ENCODE assay signal across 8 cellular contexts in the genomic region with DNA sequence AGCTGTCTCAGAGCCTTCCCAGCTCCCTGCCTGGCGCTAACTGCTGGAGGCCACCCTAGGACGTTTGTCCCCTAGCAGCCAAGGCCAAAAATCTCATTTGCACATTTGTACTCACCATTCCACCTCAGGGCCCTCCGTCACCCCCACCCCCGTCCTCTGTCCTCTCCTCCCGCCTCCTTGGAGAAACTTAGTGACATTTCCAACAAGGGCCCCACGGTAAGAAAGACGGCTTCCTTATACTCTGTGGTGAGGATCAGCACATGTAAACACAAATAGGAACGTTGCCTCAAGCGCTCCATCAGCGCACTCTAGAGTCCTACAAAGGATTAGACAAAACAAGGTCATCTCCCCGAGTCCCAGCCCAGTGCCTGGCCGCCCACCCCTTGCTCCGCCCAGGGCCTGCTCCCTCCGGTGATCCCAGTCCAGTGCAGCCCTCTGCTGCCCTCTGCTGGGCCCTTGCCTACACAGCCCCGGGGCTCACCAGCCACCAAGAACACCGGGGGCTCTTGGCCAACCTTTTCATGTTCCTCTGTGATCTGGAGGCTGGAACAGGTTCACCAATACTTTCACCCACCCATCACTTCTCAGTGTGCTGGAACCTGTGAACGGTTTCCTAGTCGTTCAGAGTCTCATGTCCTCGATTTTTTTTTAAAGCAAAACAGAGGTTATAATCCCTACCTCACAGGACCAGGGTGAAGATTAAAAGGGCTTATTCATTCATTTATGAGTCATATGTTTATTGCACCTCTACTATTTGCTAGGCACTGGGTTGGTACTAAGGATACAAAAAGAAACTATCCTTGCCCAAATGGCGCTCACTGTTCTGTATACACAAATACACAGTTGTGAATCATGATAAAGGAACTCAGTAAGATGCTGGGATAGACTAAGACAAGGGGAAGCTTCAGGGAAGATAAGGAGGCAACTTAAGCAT. TPM values are rescaled to one million over a fixed set of nuclear protein-coding genes. Genes with fewer than 3 reads are reported as not detected.
DNase-seq lines count a peak whose midpoint lies in the region; ATAC-seq and TF ChIP-seq lines count a peak whose summit lies in the region.

No MANE protein-coding gene starts in this region.

- peaks cover 13% of the 10 kb centered on the region for H3K4me1 Mint-ChIP-seq in activated B cell treated with CpG ODN at 0.5 μM for 24 hours

- H3K4me3 ChIP-seq in AG09309 (ENCODE audit: control insufficient read depth, low read depth, low read length), result peak overlapping the region; percentile 43
- H3K4me3 ChIP-seq in cardiac fibroblast (replicated peaks in 1 of 2; ENCODE audit: low read depth in 2 of 2, low read length in 2 of 2), result peak overlapping the region; percentile 8 to 15

- peak overlapping the region; percentile 83 for H3K27ac Mint-ChIP-seq in activated B cell treated with CpG ODN at 0.5 μM for 24 hours

- intact Hi-C loops in activated B cell treated with CpG ODN at 0.5 μM for 24 hours (cut with micrococcal nuclease), result loop anchor here (1.0 to 5.0 kb wide), 11 partner anchors 81 to 978 kb away; partner anchors contain the start of genes AMPD3 and RNF141

- H3K36me3 Mint-ChIP-seq in activated B cell treated with CpG ODN at 0.5 μM for 24 hours (ENCODE audit: low read depth), result no peaks in the 10 kb centered on the region

- no peaks in the 10 kb centered on the region for H3K9me3 Mint-ChIP-seq in activated B cell treated with CpG ODN at 0.5 μM for 24 hours

- DNase-seq in AG09309 (ENCODE audit: low read depth) (peak; percentile 92), NCI-H2227 (lab: John Stamatoyannopoulos, UW; ENCODE audit: unreplicated experiment) (peak; percentile 94), activated B cell treated with CpG ODN at 0.5 μM for 24 hours (peak; percentile 93), cardiac fibroblast (ENCODE audit: low read depth in 2 of 2) (peak; percentile 98), inferior parietal cortex (ENCODE audit: extremely low spot score) (peak; percentile 93), smooth muscle cell of the brain vasculature (ENCODE audit: low read depth, low spot score) (peak; percentile 95)

- TF ChIP-seq CTCF in AG09309 (IDR thresholded peaks at IDR 0.05; ENCODE audit: control insufficient read depth, insufficient read depth, low read depth, low read length, missing control alignments) (peak; percentile 99), activated B cell treated with CpG ODN at 0.5 μM for 24 hours (IDR thresholded peaks at IDR 0.05) (peak; percentile 65), cardiac fibroblast (IDR thresholded peaks at IDR 0.05; ENCODE audit: low read depth, low read length) (peak; percentile 99)

- H3K27me3 Mint-ChIP-seq in activated B cell treated with CpG ODN at 0.5 μM for 24 hours, result no peaks in the 10 kb centered on the region

- POLR2A ChIA-PET in activated B cell treated with CpG ODN at 0.5 μM for 24 hours (lab: Charles Lee), result interaction anchor here (0.6 kb wide), 1 partner anchor 195 kb away, joined by 3 read pairs; the partner anchor contains the start of gene RNF141

- H3K4me3 Mint-ChIP-seq in activated B cell treated with CpG ODN at 0.5 μM for 24 hours, result peak overlapping the region; percentile 77

- CTCF ChIA-PET in activated B cell treated with CpG ODN at 0.5 μM for 24 hours (lab: Charles Lee), result interaction anchor here (0.7 to 4.4 kb wide), 14 partner anchors 8 to 333 kb away, joined by 3 to 84 read pairs (median 4); partner anchors contain the start of gene RNF141

- peak; percentile 97 for ATAC-seq in GM19023 (IDR thresholded peaks at IDR 0.05; ENCODE audit: unreplicated experiment)
- peak; percentile 97 for ATAC-seq in HG03196 (IDR thresholded peaks at IDR 0.05; ENCODE audit: unreplicated experiment)
- ATAC-seq in activated B cell treated with CpG ODN at 0.5 μM for 24 hours (ENCODE audit: low read depth), result peak; percentile 100

RNA-seq across cellular contexts. Expression of gene CTR9, which starts 15.2 kb away (rescaled TPM):
- total RNA-seq in activated B cell treated with CpG ODN at 0.5 μM for 24 hours, result 50.6 and 52.8 TPM in 2 replicates

RNA-seq across cellular contexts. Expression of gene IRAG1, which starts 42.2 kb away (rescaled TPM):
- total RNA-seq in activated B cell treated with CpG ODN at 0.5 μM for 24 hours, result not detected in 2 replicates

Comparison
In these comparisons a context has a peak if more than half of its experiments do, and no peak if none do; other contexts are left out.
1. Peak in every context shown above with its lines: DNase-seq, ATAC-seq and H3K4me3 ChIP-seq.